ENCODE assay signal across 1 cellular context in genomic region chr22:46513908-46514550, GRCh38.
TF ChIP-seq lines count a peak whose summit lies in the region.

No MANE protein-coding gene starts in this region.

TF ChIP-seq in H1, 55 proteins besides CTCF, POLR2A, EP300 and RAD21:
- TF ChIP-seq MAFK (IDR thresholded peaks at IDR 0.05; ENCODE audit: low read depth, low read length) (no peak), CHD1 (IDR thresholded peaks at IDR 0.05; ENCODE audit: low read depth, low read length) (no peak), SRF (IDR thresholded peaks at IDR 0.05; ENCODE audit: low read depth, low read length) (no peak), RBBP5 (IDR thresholded peaks at IDR 0.05; ENCODE audit: borderline replicate concordance, low read depth, low read length) (no peak), GABPA (IDR thresholded peaks at IDR 0.05; ENCODE audit: borderline replicate concordance, insufficient read depth, low read length) (no peak), ASH2L (IDR thresholded peaks at IDR 0.05; ENCODE audit: low read length) (no peak), SIX5 (IDR thresholded peaks at IDR 0.05; ENCODE audit: low read depth, low read length) (no peak), TCF12 (IDR thresholded peaks at IDR 0.05; ENCODE audit: low read depth, low read length) (no peak)
TF ChIP-seq in H1: peak in this region for 0.
